Comparison of ENCODE assay signal across 9 cellular contexts in genomic region chr16:84175351-84176081, GRCh38. TPM values are rescaled to one million over a fixed set of nuclear protein-coding genes. Genes with fewer than 3 reads are reported as not detected.
DNase-seq lines count a peak whose midpoint lies in the region; ATAC-seq and TF ChIP-seq lines count a peak whose summit lies in the region.
"Had no signal": no experiment of that assay in that cellular context is flagged by ENCODE, and none has a peak within 500 bp of the region (broad histone marks: within the 10 kb centered on the region; RNA-seq: fewer than 3 reads in every experiment).

No MANE protein-coding gene starts in this region.

- H3K4me3 ChIP-seq in vagina: no peak overlapping the region

- peaks cover 36% of the 10 kb centered on the region for H3K4me1 ChIP-seq in vagina

- no peaks in the 10 kb centered on the region for H3K27me3 ChIP-seq in vagina

- H3K27ac Mint-ChIP-seq in activated CD8-positive, alpha-beta memory T cell treated with anti-CD3 and anti-CD28 coated beads, Interleukin-2, amount 10 ng/mL, durations not matched to agents 7 days and 5 days: no peak overlapping the region
- H3K27ac Mint-ChIP-seq in nephron progenitor cell: no peak overlapping the region

- CTCF ChIA-PET in activated CD8-positive, alpha-beta memory T cell treated with anti-CD3 and anti-CD28 coated beads, Interleukin-2, amount 10 ng/mL, durations not matched to agents 7 days and 5 days (lab: Charles Lee): interaction anchor here (0.8 to 4.4 kb wide), 13 partner anchors 9 to 219 kb away, joined by 3 to 17 read pairs (median 4); partner anchors contain the start of genes MBTPS1 and TAF1C

- no peaks in the 10 kb centered on the region for H3K9me3 Mint-ChIP-seq in activated CD8-positive, alpha-beta memory T cell treated with anti-CD3 and anti-CD28 coated beads, Interleukin-2, amount 10 ng/mL, durations not matched to agents 7 days and 5 days (ENCODE audit: low read depth)
- H3K9me3 Mint-ChIP-seq in nephron progenitor cell: no peaks in the 10 kb centered on the region

- H3K27ac ChIP-seq in vagina: peak overlapping the region; percentile 80

- H3K4me1 Mint-ChIP-seq in activated CD8-positive, alpha-beta memory T cell treated with anti-CD3 and anti-CD28 coated beads, Interleukin-2, amount 10 ng/mL, durations not matched to agents 7 days and 5 days: peaks cover 2% of the 10 kb centered on the region
- H3K4me1 Mint-ChIP-seq in nephron progenitor cell: peaks cover 38% of the 10 kb centered on the region

- ATAC-seq in Right ventricle myocardium inferior: peak; percentile 41
- ATAC-seq in HG03097 (IDR thresholded peaks at IDR 0.05; ENCODE audit: low FRiP score, unreplicated experiment): peak; percentile 81
- ATAC-seq in activated CD8-positive, alpha-beta memory T cell treated with anti-CD3 and anti-CD28 coated beads, Interleukin-2, amount 10 ng/mL, durations not matched to agents 7 days and 5 days: peak; percentile 80

- no peaks in the 10 kb centered on the region for H3K36me3 Mint-ChIP-seq in activated CD8-positive, alpha-beta memory T cell treated with anti-CD3 and anti-CD28 coated beads, Interleukin-2, amount 10 ng/mL, durations not matched to agents 7 days and 5 days
- H3K36me3 Mint-ChIP-seq in nephron progenitor cell (ENCODE audit: low read depth): peaks cover 7% of the 10 kb centered on the region

- intact Hi-C loops in Right ventricle myocardium inferior (cut with DNase I) (loop anchor here (2.0 to 5.0 kb wide), 2 partner anchors 31 to 208 kb away; partner anchors contain the start of genes DNAAF1, HSDL1 and NECAB2), cardiac septum (cut with DNase I) (loop anchor here (5.0 kb wide), 1 partner anchor 218 kb away; no protein-coding TSS in a partner anchor), vagina (cut with DNase I) (loop anchor here (10.0 kb wide), 1 partner anchor 221 kb away; the partner anchor contains the start of gene OSGIN1)

- DNase-seq in Right ventricle myocardium inferior (ENCODE audit: missing footprints) (peak; percentile 64), cardiac septum (ENCODE audit: low spot score) (no peak), NCI-H748 treated with DMSO at 0.1 percent for 48 hours (lab: John Stamatoyannopoulos, UW) (peak; percentile 34), erythroblast (lab: John Stamatoyannopoulos, UW) (peak; percentile 25 to 46), nephron progenitor cell (peak; percentile 73), vagina (ENCODE audit: extremely low spot score in 2 of 2) (no peak)
- peak; percentile 56 for DNase-seq in activated CD8-positive, alpha-beta memory T cell treated with anti-CD3 and anti-CD28 coated beads, Interleukin-2, amount 10 ng/mL, durations not matched to agents 7 days and 5 days

- H3K27me3 Mint-ChIP-seq in activated CD8-positive, alpha-beta memory T cell treated with anti-CD3 and anti-CD28 coated beads, Interleukin-2, amount 10 ng/mL, durations not matched to agents 7 days and 5 days: no peaks in the 10 kb centered on the region
- peaks cover 13% of the 10 kb centered on the region for H3K27me3 Mint-ChIP-seq in nephron progenitor cell (ENCODE audit: low read depth, poor library complexity)

- peaks cover 0 to 17% of the 10 kb centered on the region in 2 donors for H3K36me3 ChIP-seq in vagina

- no peak for TF ChIP-seq POLR2A in erythroblast (IDR thresholded peaks at IDR 0.05; ENCODE audit: low read length)
- no peak for TF ChIP-seq POLR2A in vagina (IDR thresholded peaks at IDR 0.05)

- TF ChIP-seq CTCF in nephron progenitor cell (IDR thresholded peaks at IDR 0.05): peak; percentile 85
- TF ChIP-seq CTCF in vagina (IDR thresholded peaks at IDR 0.05): peak in 1 of 3 experiments; percentile 49

- H3K4me3 Mint-ChIP-seq in activated CD8-positive, alpha-beta memory T cell treated with anti-CD3 and anti-CD28 coated beads, Interleukin-2, amount 10 ng/mL, durations not matched to agents 7 days and 5 days: no peak overlapping the region
- no peak overlapping the region for H3K4me3 Mint-ChIP-seq in nephron progenitor cell

- no peaks in the 10 kb centered on the region for H3K9me3 ChIP-seq in vagina

RNA-seq across cellular contexts. Expression of gene TAF1C, which starts 11.3 kb away (rescaled TPM):
- 26.5 TPM for total RNA-seq in Right ventricle myocardium inferior
- 20.9 TPM for total RNA-seq in cardiac septum
- 10 to 100 TPM; 52.7 to 58.1 TPM for total RNA-seq in activated CD8-positive, alpha-beta memory T cell treated with anti-CD3 and anti-CD28 coated beads, Interleukin-2, amount 10 ng/mL, durations not matched to agents 7 days and 5 days
- 30.2 TPM for total RNA-seq in vagina

RNA-seq across cellular contexts. Expression of gene ADAD2, which starts 15.4 kb away (rescaled TPM):
- total RNA-seq in Right ventricle myocardium inferior (not detected), cardiac septum (0.24 TPM), vagina (not detected)
- total RNA-seq in activated CD8-positive, alpha-beta memory T cell treated with anti-CD3 and anti-CD28 coated beads, Interleukin-2, amount 10 ng/mL, durations not matched to agents 7 days and 5 days: not detected
- total RNA-seq: frontal cortex had no signal

RNA-seq across cellular contexts. Expression of gene DNAAF1, which starts 30.4 kb away (rescaled TPM):
- total RNA-seq in Right ventricle myocardium inferior (not detected), cardiac septum (not detected), vagina (not detected)
- total RNA-seq in activated CD8-positive, alpha-beta memory T cell treated with anti-CD3 and anti-CD28 coated beads, Interleukin-2, amount 10 ng/mL, durations not matched to agents 7 days and 5 days: not detected

RNA-seq across cellular contexts. Expression of gene HSDL1, which starts 30.5 kb away (rescaled TPM):
- 24.1 TPM for total RNA-seq in Right ventricle myocardium inferior
- 17.4 TPM for total RNA-seq in cardiac septum
- 10 to 100 TPM; 10.4 to 17.2 TPM for total RNA-seq in activated CD8-positive, alpha-beta memory T cell treated with anti-CD3 and anti-CD28 coated beads, Interleukin-2, amount 10 ng/mL, durations not matched to agents 7 days and 5 days
- 16.9 TPM for total RNA-seq in vagina

RNA-seq across cellular contexts. Expression of gene MBTPS1, which starts 58.8 kb away (rescaled TPM):
- total RNA-seq in Right ventricle myocardium inferior: 70.2 TPM
- total RNA-seq in cardiac septum: 53.2 TPM
- total RNA-seq in activated CD8-positive, alpha-beta memory T cell treated with anti-CD3 and anti-CD28 coated beads, Interleukin-2, amount 10 ng/mL, durations not matched to agents 7 days and 5 days: 10 to 100 TPM; 56.1 to 57.8 TPM
- total RNA-seq in vagina: 71.0 TPM

Comparison
In these comparisons a context has a peak if more than half of its experiments do, and no peak if none do; other contexts are left out.
1. DNase-seq: peak in Right ventricle myocardium inferior (single experiment), NCI-H748 treated with DMSO at 0.1 percent for 48 hours (single experiment), activated CD8-positive, alpha-beta memory T cell treated with anti-CD3 and anti-CD28 coated beads, Interleukin-2, amount 10 ng/mL, durations not matched to agents 7 days and 5 days (single experiment), erythroblast (2 of 2) and nephron progenitor cell (single experiment); none in cardiac septum (single experiment) and vagina (0 of 2).
2. Peak in every context shown above with its lines, with median percentiles within 50 percentile points of each other: ATAC-seq.